In the genomic region with DNA sequence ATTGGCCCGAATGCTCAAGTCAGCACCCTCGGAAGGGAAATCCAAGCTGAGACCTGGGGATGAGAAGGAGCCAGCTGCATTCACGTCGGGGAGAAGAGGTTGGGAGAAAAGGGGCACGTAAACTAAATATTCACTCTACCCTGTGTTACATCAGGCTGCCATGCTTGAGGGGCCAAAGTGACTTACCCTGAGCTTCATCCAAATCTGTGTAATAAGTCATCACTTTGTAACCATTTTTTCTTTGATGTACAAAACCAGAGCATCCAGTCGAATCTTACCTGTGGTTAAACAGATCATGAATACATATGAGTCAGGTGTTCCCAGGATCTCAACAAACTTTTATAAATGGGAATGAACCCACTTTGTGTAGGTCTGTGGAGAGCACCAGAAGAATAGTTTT, we compare ENCODE assay signal across 20 cellular contexts.
DNase-seq lines count a peak whose midpoint lies in the region; ATAC-seq, FAIRE-seq and TF ChIP-seq lines count a peak whose summit lies in the region.
"Had no signal": no experiment of that assay in that cellular context is flagged by ENCODE, and none has a peak within 500 bp of the region (broad histone marks: within the 10 kb centered on the region; RNA-seq: fewer than 3 reads in every experiment).

No MANE protein-coding gene starts in this region.

- TF ChIP-seq EP300 in A549 (IDR thresholded peaks at IDR 0.05) (no peak), gastroesophageal sphincter (IDR thresholded peaks at IDR 0.05) (no peak)

- no peak overlapping the region for H2AFZ ChIP-seq in mammary epithelial cell (ENCODE audit: low read depth, low read length)
- H2AFZ ChIP-seq: GM23338 had no signal

- H3K4me1 Mint-ChIP-seq in activated naive CD8-positive, alpha-beta T cell treated with anti-CD3 and anti-CD28 coated beads, Interleukin-2, amount 50 U/mL, for 24 hours = peaks cover 19% of the 10 kb centered on the region
- H3K4me1 Mint-ChIP-seq in activated naive CD8-positive, alpha-beta T cell treated with anti-CD3 and anti-CD28 coated beads for 36 hours = peaks cover 5% of the 10 kb centered on the region
- H3K4me1 Mint-ChIP-seq: CD4-positive, alpha-beta memory T cell had no signal

- CTCF ChIA-PET in A549 (lab: Yijun Ruan, JAX) (interaction anchor here (1.0 to 2.0 kb wide), 2 partner anchors 95 to 163 kb away, joined by 3 to 6 read pairs; no protein-coding TSS in a partner anchor), mammary epithelial cell (lab: Charles Lee; ENCODE audit: low non-redundant PET) (no interaction called here)

- no peak overlapping the region for H3K4me2 ChIP-seq in A549
- H3K4me2 ChIP-seq in mammary epithelial cell (ENCODE audit: insufficient read depth, low read depth, low read length) = no peak overlapping the region
- H3K4me2 ChIP-seq: GM23338 had no signal

- peak; percentile 13 for FAIRE-seq in A549 (lab: Jason Lieb, UNC)
- FAIRE-seq: GM12891, GM18507 had no signal

- ATAC-seq in activated naive CD8-positive, alpha-beta T cell treated with anti-CD3 and anti-CD28 coated beads, Interleukin-2, amount 50 U/mL, for 24 hours = peak; percentile 61
- ATAC-seq in A549 = no peak
- no peak for ATAC-seq in gastroesophageal sphincter
- ATAC-seq: HCT116 had no signal

- intact Hi-C loops in mammary epithelial cell (cut with micrococcal nuclease) = no loop called here

- in situ Hi-C loops in mammary epithelial cell (cut with MboI; ENCODE audit: low sequenced_read_pairs in 2 of 2) = no loop called here

- H3K9me3 ChIP-seq in A549 (no peaks in the 10 kb centered on the region), mammary epithelial cell (replicated peaks; ENCODE audit: insufficient read depth, low read length) (no peaks in the 10 kb centered on the region), gastroesophageal sphincter (no peaks in the 10 kb centered on the region)

- no peaks in the 10 kb centered on the region for H3K27me3 ChIP-seq in mammary epithelial cell (ENCODE audit: insufficient read depth, low read length)
- no peaks in the 10 kb centered on the region for H3K27me3 ChIP-seq in gastroesophageal sphincter

- H3K36me3 ChIP-seq in mammary epithelial cell (ENCODE audit: insufficient read depth, low read length) (no peaks in the 10 kb centered on the region), gastroesophageal sphincter (no peaks in the 10 kb centered on the region)

- no peak overlapping the region for H3K9ac ChIP-seq in mammary epithelial cell (ENCODE audit: insufficient read depth, low read length)

- H3K4me1 ChIP-seq in A549 (peaks cover 34% of the 10 kb centered on the region), mammary epithelial cell (ENCODE audit: insufficient read depth, low read length) (no peaks in the 10 kb centered on the region), gastroesophageal sphincter (no peaks in the 10 kb centered on the region)

- 86% methylated on average over 6 of the region's 6 CpGs for WGBS in A549 (ENCODE audit: missing lambda C conversion rate)
- 75% methylated on average over 6 of the region's 6 CpGs for WGBS in mammary epithelial cell (ENCODE audit: low coverage, missing lambda C conversion rate)
- WGBS in gastroesophageal sphincter (ENCODE audit: low coverage in 1 of 2), 2 donors = 83 to 87% methylated on average over 6 of the region's 6 CpGs

- H3K79me2 ChIP-seq in mammary epithelial cell (ENCODE audit: insufficient read depth, low read length) = no peaks in the 10 kb centered on the region

- TF ChIP-seq CTCF in A549 (IDR thresholded peaks at IDR 0.05) = no peak
- TF ChIP-seq CTCF in mammary epithelial cell (conservative IDR thresholded peaks at IDR 0.05 in 1 of 2, IDR thresholded peaks at IDR 0.05 in 1 of 2; ENCODE audit: extremely low read depth in 1 of 2, insufficient read depth in 1 of 2, low read depth in 1 of 2, low read length in 2 of 2) = no peak
- TF ChIP-seq CTCF in gastroesophageal sphincter (IDR thresholded peaks at IDR 0.05) = no peak

- dilution Hi-C loops in mammary epithelial cell (cut with HindIII; ENCODE audit: low sequenced_read_pairs) = no loop called here

- TF ChIP-seq POLR2A in A549 (IDR thresholded peaks at IDR 0.05; ENCODE audit: low read length) (no peak), gastroesophageal sphincter (IDR thresholded peaks at IDR 0.05) (no peak)

- H3K27ac Mint-ChIP-seq in activated naive CD8-positive, alpha-beta T cell treated with anti-CD3 and anti-CD28 coated beads, Interleukin-2, amount 50 U/mL, for 24 hours = no peak overlapping the region
- no peak overlapping the region for H3K27ac Mint-ChIP-seq in activated naive CD8-positive, alpha-beta T cell treated with anti-CD3 and anti-CD28 coated beads for 36 hours
- H3K27ac Mint-ChIP-seq: CD4-positive, alpha-beta memory T cell; GM23338; H9 had no signal

- H3K4me3 Mint-ChIP-seq in activated naive CD8-positive, alpha-beta T cell treated with anti-CD3 and anti-CD28 coated beads, Interleukin-2, amount 50 U/mL, for 24 hours = no peak overlapping the region
- no peak overlapping the region for H3K4me3 Mint-ChIP-seq in activated naive CD8-positive, alpha-beta T cell treated with anti-CD3 and anti-CD28 coated beads for 36 hours
- H3K4me3 Mint-ChIP-seq: CD4-positive, alpha-beta memory T cell; GM23338; H9 had no signal

- no peaks in the 10 kb centered on the region for H3K36me3 Mint-ChIP-seq in activated naive CD8-positive, alpha-beta T cell treated with anti-CD3 and anti-CD28 coated beads, Interleukin-2, amount 50 U/mL, for 24 hours (ENCODE audit: low read depth)
- H3K36me3 Mint-ChIP-seq in activated naive CD8-positive, alpha-beta T cell treated with anti-CD3 and anti-CD28 coated beads for 36 hours = no peaks in the 10 kb centered on the region
- H3K36me3 Mint-ChIP-seq: CD4-positive, alpha-beta memory T cell had no signal

- no peak for TF ChIP-seq RAD21 in A549 (conservative IDR thresholded peaks at IDR 0.05 in 1 of 2, IDR thresholded peaks at IDR 0.05 in 1 of 2)

- BruUV-seq in mammary epithelial cell (replicated peaks; lab: Mats Ljungman, UMichigan) = no TSS peak

- POLR2A ChIA-PET in A549 (lab: Yijun Ruan, JAX) = no interaction called here

- peaks cover 9% of the 10 kb centered on the region for H3K27me3 Mint-ChIP-seq in activated naive CD8-positive, alpha-beta T cell treated with anti-CD3 and anti-CD28 coated beads, Interleukin-2, amount 50 U/mL, for 24 hours
- H3K27me3 Mint-ChIP-seq in activated naive CD8-positive, alpha-beta T cell treated with anti-CD3 and anti-CD28 coated beads for 36 hours = peaks cover 4% of the 10 kb centered on the region
- H3K27me3 Mint-ChIP-seq: CD4-positive, alpha-beta memory T cell had no signal

- H3K27ac ChIP-seq in A549 (peak overlapping the region; percentile 92 to 98), mammary epithelial cell (ENCODE audit: insufficient read depth, low read depth, low read length) (no peak overlapping the region), gastroesophageal sphincter (no peak overlapping the region)

- no peaks in the 10 kb centered on the region for H3K9me3 Mint-ChIP-seq in activated naive CD8-positive, alpha-beta T cell treated with anti-CD3 and anti-CD28 coated beads, Interleukin-2, amount 50 U/mL, for 24 hours
- H3K9me3 Mint-ChIP-seq in activated naive CD8-positive, alpha-beta T cell treated with anti-CD3 and anti-CD28 coated beads for 36 hours = no peaks in the 10 kb centered on the region
- H3K9me3 Mint-ChIP-seq: CD4-positive, alpha-beta memory T cell; GM23338; H9 had no signal

- H4K20me1 ChIP-seq in mammary epithelial cell (ENCODE audit: insufficient read depth, low read length) = no peaks in the 10 kb centered on the region

- no peak for DNase-seq in activated naive CD8-positive, alpha-beta T cell treated with anti-CD3 and anti-CD28 coated beads, Interleukin-2, amount 50 U/mL, for 24 hours
- DNase-seq in activated naive CD8-positive, alpha-beta T cell treated with anti-CD3 and anti-CD28 coated beads for 36 hours = no peak
- DNase-seq in A549 (ENCODE audit: low read depth in 1 of 2, low spot score in 1 of 2) (no peak), mammary epithelial cell (peak; percentile 16), renal cortical epithelial cell (ENCODE audit: low read depth) (peak; percentile 31), NCI-H2081 (lab: John Stamatoyannopoulos, UW) (no peak)
- DNase-seq: 8988T; C1 segment of cervical spinal cord; Calu3; CD4-positive, alpha-beta memory T cell; COR-L47; DMS53; DMS79 treated with DMSO at 0.1 percent for 48 hours; GF-D8; H9 had no signal

- no peak overlapping the region for H3K4me3 ChIP-seq in A549
- no peak overlapping the region for H3K4me3 ChIP-seq in mammary epithelial cell (replicated peaks in 1 of 3; ENCODE audit: insufficient read depth in 1 of 3, low read depth in 2 of 3, low read length in 3 of 3)
- no peak overlapping the region for H3K4me3 ChIP-seq in gastroesophageal sphincter
- H3K4me3 ChIP-seq: GM23338 had no signal

TF ChIP-seq in A549, 52 proteins besides CTCF, POLR2A, EP300 and RAD21:
- TF ChIP-seq CHD2 (IDR thresholded peaks at IDR 0.05; ENCODE audit: low read length, partially characterized antibody) = no peak
- TF ChIP-seq, protein P1, sequence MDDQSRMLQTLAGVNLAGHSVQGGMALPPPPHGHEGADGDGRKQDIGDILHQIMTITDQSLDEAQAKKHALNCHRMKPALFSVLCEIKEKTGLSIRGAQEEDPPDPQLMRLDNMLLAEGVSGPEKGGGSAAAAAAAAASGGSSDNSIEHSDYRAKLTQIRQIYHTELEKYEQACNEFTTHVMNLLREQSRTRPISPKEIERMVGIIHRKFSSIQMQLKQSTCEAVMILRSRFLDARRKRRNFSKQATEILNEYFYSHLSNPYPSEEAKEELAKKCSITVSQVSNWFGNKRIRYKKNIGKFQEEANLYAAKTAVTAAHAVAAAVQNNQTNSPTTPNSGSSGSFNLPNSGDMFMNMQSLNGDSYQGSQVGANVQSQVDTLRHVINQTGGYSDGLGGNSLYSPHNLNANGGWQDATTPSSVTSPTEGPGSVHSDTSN (IDR thresholded peaks at IDR 0.05) = no peak
- no peak for TF ChIP-seq ESRRA (IDR thresholded peaks at IDR 0.05; ENCODE audit: borderline replicate concordance, low read length)
- no peak for TF ChIP-seq ZFP36 (IDR thresholded peaks at IDR 0.05; ENCODE audit: borderline replicate concordance, partially characterized antibody)
- no peak for TF ChIP-seq SREBF2 (IDR thresholded peaks at IDR 0.05)
- TF ChIP-seq SMC3 (IDR thresholded peaks at IDR 0.05) = no peak
- no peak for TF ChIP-seq CBX2 (IDR thresholded peaks at IDR 0.05; ENCODE audit: borderline replicate concordance, low read depth)
- TF ChIP-seq, protein P2, sequence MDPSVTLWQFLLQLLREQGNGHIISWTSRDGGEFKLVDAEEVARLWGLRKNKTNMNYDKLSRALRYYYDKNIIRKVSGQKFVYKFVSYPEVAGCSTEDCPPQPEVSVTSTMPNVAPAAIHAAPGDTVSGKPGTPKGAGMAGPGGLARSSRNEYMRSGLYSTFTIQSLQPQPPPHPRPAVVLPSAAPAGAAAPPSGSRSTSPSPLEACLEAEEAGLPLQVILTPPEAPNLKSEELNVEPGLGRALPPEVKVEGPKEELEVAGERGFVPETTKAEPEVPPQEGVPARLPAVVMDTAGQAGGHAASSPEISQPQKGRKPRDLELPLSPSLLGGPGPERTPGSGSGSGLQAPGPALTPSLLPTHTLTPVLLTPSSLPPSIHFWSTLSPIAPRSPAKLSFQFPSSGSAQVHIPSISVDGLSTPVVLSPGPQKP (IDR thresholded peaks at IDR 0.05; ENCODE audit: low read depth, low read length) = no peak

Comparison
In these comparisons a context has a peak if more than half of its experiments do, and no peak if none do; other contexts are left out.
1. DNase-seq: peak in mammary epithelial cell (single experiment) and renal cortical epithelial cell (single experiment); none in activated naive CD8-positive, alpha-beta T cell treated with anti-CD3 and anti-CD28 coated beads, Interleukin-2, amount 50 U/mL, for 24 hours (single experiment), activated naive CD8-positive, alpha-beta T cell treated with anti-CD3 and anti-CD28 coated beads for 36 hours (single experiment), A549 (0 of 2) and NCI-H2081 (0 of 2).
2. H3K27ac ChIP-seq: peak in A549 (2 of 2); none in mammary epithelial cell (single experiment) and gastroesophageal sphincter (0 of 4).